Comparison of ENCODE assay signal across 1 cellular context in genomic region chr3:107208100-107208499, GRCh38.
TF ChIP-seq lines count a peak whose summit lies in the region.

No MANE protein-coding gene starts in this region.

TF ChIP-seq in HEK293, 187 proteins besides CTCF, POLR2A, EP300 and RAD21 (continued from another document):
- no peak for TF ChIP-seq OVOL3 (tag by site-specific recombination; IDR thresholded peaks at IDR 0.05)
- no peak for TF ChIP-seq ZNF658 (tag by site-specific recombination; IDR thresholded peaks at IDR 0.05)
- TF ChIP-seq ZNF341 (tag by site-specific recombination; IDR thresholded peaks at IDR 0.05; ENCODE audit: low read depth), result no peak
- TF ChIP-seq ZNF623 (tag by site-specific recombination; IDR thresholded peaks at IDR 0.05), result no peak
- TF ChIP-seq ZNF664 (tag by site-specific recombination; IDR thresholded peaks at IDR 0.05), result no peak
- no peak for TF ChIP-seq SCRT1 (tag by site-specific recombination; IDR thresholded peaks at IDR 0.05; ENCODE audit: borderline replicate concordance)
- TF ChIP-seq ZFP3 (tag by site-specific recombination; IDR thresholded peaks at IDR 0.05; ENCODE audit: low read depth), result no peak
- no peak for TF ChIP-seq ZNF548 (tag by site-specific recombination; IDR thresholded peaks at IDR 0.05)
- no peak for TF ChIP-seq ZNF2 (tag by site-specific recombination; IDR thresholded peaks at IDR 0.05)
- TF ChIP-seq KLF9 (tag by site-specific recombination; IDR thresholded peaks at IDR 0.05; ENCODE audit: low read depth), result no peak
- TF ChIP-seq ZNF350 (tag by site-specific recombination; IDR thresholded peaks at IDR 0.05), result no peak
- TF ChIP-seq ZNF704 (tag by site-specific recombination; IDR thresholded peaks at IDR 0.05), result no peak
- peak; percentile 99 for TF ChIP-seq PRDM6 (tag by site-specific recombination; IDR thresholded peaks at IDR 0.05)
- no peak for TF ChIP-seq ZNF555 (tag by site-specific recombination; conservative IDR thresholded peaks at IDR 0.05)
- TF ChIP-seq PBX3 (CRISPR knock-in tag; IDR thresholded peaks at IDR 0.05), result no peak
- no peak for TF ChIP-seq ZNF169 (tag by site-specific recombination; IDR thresholded peaks at IDR 0.05)
- TF ChIP-seq YY1 (tag by site-specific recombination; IDR thresholded peaks at IDR 0.05), result no peak
- TF ChIP-seq WT1 (tag by site-specific recombination; IDR thresholded peaks at IDR 0.05), result no peak
- TF ChIP-seq REST (tag by site-specific recombination; IDR thresholded peaks at IDR 0.05), result no peak
- no peak for TF ChIP-seq ZNF777 (tag by site-specific recombination; IDR thresholded peaks at IDR 0.05; ENCODE audit: borderline replicate concordance)
- no peak for TF ChIP-seq ZNF175 (tag by site-specific recombination; IDR thresholded peaks at IDR 0.05)
- no peak for TF ChIP-seq ZNF433 (tag by site-specific recombination; IDR thresholded peaks at IDR 0.05; ENCODE audit: low read depth)
- no peak for TF ChIP-seq SETDB1 (IDR thresholded peaks at IDR 0.05; ENCODE audit: insufficient read length, low read length)
- TF ChIP-seq ZBTB20 (tag by site-specific recombination; IDR thresholded peaks at IDR 0.05), result no peak
- TF ChIP-seq ZNF791 (tag by site-specific recombination; IDR thresholded peaks at IDR 0.05), result no peak
- TF ChIP-seq ZNF423 (tag by site-specific recombination; IDR thresholded peaks at IDR 0.05), result no peak
- TF ChIP-seq ZNF280C (tag by site-specific recombination; IDR thresholded peaks at IDR 0.05), result no peak
- 0 out of 2 replicates have a peak, but pooled peaks have one; percentile 38 for TF ChIP-seq ZNF24 (tag by site-specific recombination; IDR thresholded peaks at IDR 0.05)
- no peak for TF ChIP-seq ZBTB7A (tag by site-specific recombination; IDR thresholded peaks at IDR 0.05; ENCODE audit: low read depth)
- peak; percentile 63 for TF ChIP-seq ZNF843 (tag by site-specific recombination; IDR thresholded peaks at IDR 0.05)
- no peak for TF ChIP-seq ZNF785 (tag by site-specific recombination; IDR thresholded peaks at IDR 0.05)
- no peak for TF ChIP-seq ZFP37 (tag by site-specific recombination; IDR thresholded peaks at IDR 0.05)
- TF ChIP-seq ZNF416 (tag by site-specific recombination; IDR thresholded peaks at IDR 0.05), result no peak
- TF ChIP-seq AEBP2 (tag by site-specific recombination; IDR thresholded peaks at IDR 0.05; ENCODE audit: borderline replicate concordance), result no peak
- no peak for TF ChIP-seq ZNF621 (tag by site-specific recombination; IDR thresholded peaks at IDR 0.05)
- no peak for TF ChIP-seq ZNF221 (tag by site-specific recombination; IDR thresholded peaks at IDR 0.05; ENCODE audit: borderline replicate concordance)
- no peak for TF ChIP-seq ZNF580 (tag by site-specific recombination; IDR thresholded peaks at IDR 0.05)
- peak; percentile 52; the same call in 1 of the 2 replicates for TF ChIP-seq ZXDB (tag by site-specific recombination; IDR thresholded peaks at IDR 0.05)
- no peak for TF ChIP-seq ZSCAN23 (tag by site-specific recombination; IDR thresholded peaks at IDR 0.05)
- TF ChIP-seq ZNF610 (tag by site-specific recombination; IDR thresholded peaks at IDR 0.05; ENCODE audit: borderline replicate concordance), result no peak
- TF ChIP-seq ZBTB1 (tag by site-specific recombination; IDR thresholded peaks at IDR 0.05), result no peak
- TF ChIP-seq ZBTB44 (tag by site-specific recombination; IDR thresholded peaks at IDR 0.05), result peak; percentile 80
- TF ChIP-seq EGR2 (tag by site-specific recombination; IDR thresholded peaks at IDR 0.05; ENCODE audit: low read depth), result no peak
- TF ChIP-seq ZNF560 (tag by site-specific recombination; IDR thresholded peaks at IDR 0.05; ENCODE audit: borderline replicate concordance), result no peak
- no peak for TF ChIP-seq ZBTB10 (tag by site-specific recombination; IDR thresholded peaks at IDR 0.05)
- TF ChIP-seq ZNF302 (tag by site-specific recombination; IDR thresholded peaks at IDR 0.05; ENCODE audit: low read depth), result no peak
- no peak for TF ChIP-seq ZNF544 (tag by site-specific recombination; IDR thresholded peaks at IDR 0.05)
- no peak for TF ChIP-seq ZNF214 (tag by site-specific recombination; IDR thresholded peaks at IDR 0.05; ENCODE audit: borderline replicate concordance)
- TF ChIP-seq ZNF530 (tag by site-specific recombination; IDR thresholded peaks at IDR 0.05; ENCODE audit: low read depth), result no peak
- TF ChIP-seq SP3 (tag by site-specific recombination; IDR thresholded peaks at IDR 0.05), result peak; percentile 40; the same call in 1 of the 2 replicates
- no peak; the same call in 1 of the 2 replicates for TF ChIP-seq ZNF394 (tag by site-specific recombination; IDR thresholded peaks at IDR 0.05; ENCODE audit: borderline replicate concordance)
- no peak for TF ChIP-seq REPIN1 (tag by site-specific recombination; IDR thresholded peaks at IDR 0.05; ENCODE audit: low read depth)
